ENCODE assay signal across 26 cellular contexts in genomic region chr13:55554741-55555140, GRCh38.
"Had no signal": no experiment of that assay in that cellular context is flagged by ENCODE, and none has a peak within 500 bp of the region (broad histone marks: within the 10 kb centered on the region; RNA-seq: fewer than 3 reads in every experiment).

No MANE protein-coding gene starts in this region.

- H3K4me1 ChIP-seq: ascending aorta, Peyer's patch, SJSA1 had no signal

- H3K9me3 ChIP-seq: ascending aorta, Peyer's patch, SJSA1, SK-N-SH had no signal

- DNase-seq: activated CD4-positive, alpha-beta T cell treated with anti-CD3 and anti-CD28 coated beads, Interleukin-2, amount 10 ng/mL, durations not matched to agents 24 days and 14 days; activated CD4-positive, alpha-beta T cell treated with anti-CD3 and anti-CD28 coated beads, Interleukin-2, amount 50 U/mL, for 4 hours; activated CD8-positive, alpha-beta T cell treated with anti-CD3 and anti-CD28 coated beads for 36 hours; activated gamma-delta T cell; activated naive CD4-positive, alpha-beta T cell treated with Interleukin-2 at 50 U/mL for 16 hours; activated naive CD8-positive, alpha-beta T cell treated with anti-CD3 and anti-CD28 coated beads, Interleukin-2, amount 10 ng/mL, durations not matched to agents 7 days and 5 days; activated T-cell treated with anti-CD3 and anti-CD28 coated beads, Interleukin-2, amount 50 U/mL, for 1 hour; activated T-cell treated with anti-CD3 and anti-CD28 coated beads, Interleukin-2, amount 50 U/mL, for 72 hours; amygdala; cortex of kidney; Karpas-422; KBM-7; NCI-H1436 treated with DMSO at 0.1 percent for 48 hours; NCI-H1930; NCI-H2081 treated with DMSO at 0.1 percent for 48 hours; NCI-H345; NCI-H524 treated with DMSO at 0.1 percent for 48 hours; PC-3; Peyer's patch; RPMI8226; SHP77 treated with DMSO at 0.1 percent for 48 hours; SK-N-SH had no signal

- H3K36me3 ChIP-seq: ascending aorta, cardiac muscle cell, Peyer's patch, SJSA1 had no signal

- H3K27me3 ChIP-seq: ascending aorta, cardiac muscle cell, Peyer's patch, SJSA1 had no signal

- H3K4me3 ChIP-seq: ascending aorta, cardiac muscle cell, Peyer's patch, SJSA1 had no signal

- ATAC-seq: activated CD8-positive, alpha-beta T cell treated with anti-CD3 and anti-CD28 coated beads for 36 hours; activated T-cell treated with anti-CD3 and anti-CD28 coated beads, Interleukin-2, amount 50 U/mL, for 72 hours; activated T-helper 17 cell treated with anti-CD3 and anti-CD28 coated beads, Interleukin-2, amount 50 U/mL, for 72 hours; PC-3 had no signal
